Comparison of ENCODE assay signal across 23 cellular contexts in the genomic region with DNA sequence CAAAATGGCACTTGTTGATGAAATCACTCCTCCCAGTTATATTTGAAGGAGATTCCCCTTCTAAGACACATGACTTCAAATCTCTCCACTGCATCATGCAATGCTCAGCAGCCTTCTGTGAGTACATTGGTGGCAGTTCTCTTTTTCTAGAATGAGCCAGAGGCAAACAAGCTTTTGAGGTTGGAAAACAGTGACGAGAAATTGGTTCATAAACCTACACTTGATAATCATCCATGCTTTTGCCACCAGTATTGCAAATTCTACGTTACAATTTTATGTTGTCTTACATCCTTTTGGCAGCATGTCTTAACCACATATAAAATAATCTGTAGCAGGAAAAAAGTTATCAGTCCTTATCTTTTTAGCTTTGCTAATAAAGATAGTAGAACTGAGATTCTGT.
DNase-seq lines count a peak whose midpoint lies in the region; ATAC-seq, FAIRE-seq and TF ChIP-seq lines count a peak whose summit lies in the region.
"Had no signal": no experiment of that assay in that cellular context is flagged by ENCODE, and none has a peak within 500 bp of the region (broad histone marks: within the 10 kb centered on the region; RNA-seq: fewer than 3 reads in every experiment).

No MANE protein-coding gene starts in this region.

- H3K4me1 Mint-ChIP-seq in HFFc6 (ENCODE audit: low read depth) (peaks cover 60% of the 10 kb centered on the region), T-cell (no peaks in the 10 kb centered on the region)
- H3K4me1 Mint-ChIP-seq: activated T-helper 17 cell treated with anti-CD3 and anti-CD28 coated beads, Interleukin-2, amount 50 U/mL, for 72 hours; stimulated activated effector memory CD8-positive, alpha-beta T cell treated with anti-CD3 and anti-CD28 coated beads, Interleukin-12 subunit alpha, Interleukin-12 subunit beta, amount 100 ng/mL, for 72 hours had no signal

- H3K4me3 Mint-ChIP-seq in HFFc6 (no peak overlapping the region), T-cell (no peak overlapping the region)
- H3K4me3 Mint-ChIP-seq: activated T-helper 17 cell treated with anti-CD3 and anti-CD28 coated beads, Interleukin-2, amount 50 U/mL, for 72 hours; stimulated activated effector memory CD8-positive, alpha-beta T cell treated with anti-CD3 and anti-CD28 coated beads, Interleukin-12 subunit alpha, Interleukin-12 subunit beta, amount 100 ng/mL, for 72 hours; type B pancreatic cell had no signal

- no peak for TF ChIP-seq POLR2A in body of pancreas (IDR thresholded peaks at IDR 0.05)

- peak overlapping the region; percentile 7 for H3K4me2 ChIP-seq in hepatocyte
- H3K4me2 ChIP-seq: A549 had no signal

- no peaks in the 10 kb centered on the region for H3K79me2 ChIP-seq in hepatocyte

- H3K27me3 Mint-ChIP-seq in HFFc6 (ENCODE audit: insufficient read depth) (no peaks in the 10 kb centered on the region), T-cell (peaks cover 5 to 10% of the 10 kb centered on the region in 2 donors)
- H3K27me3 Mint-ChIP-seq: type B pancreatic cell had no signal

- POLR2A ChIA-PET in T-cell (lab: Charles Lee), result no interaction called here

- peak overlapping the region; percentile 74 for H3K27ac ChIP-seq in hepatocyte
- no peak overlapping the region for H3K27ac ChIP-seq in body of pancreas
- H3K27ac ChIP-seq: A549, C4-2B had no signal

- H3K36me3 ChIP-seq in hepatocyte (replicated peaks; ENCODE audit: insufficient read depth, low read depth) (no peaks in the 10 kb centered on the region), body of pancreas (replicated peaks in 1 of 2; ENCODE audit: insufficient read depth in 1 of 2, low read depth in 2 of 2) (no peaks in the 10 kb centered on the region)
- H3K36me3 ChIP-seq: Peyer's patch had no signal

- no peaks in the 10 kb centered on the region for H3K9me3 Mint-ChIP-seq in HFFc6
- H3K9me3 Mint-ChIP-seq in T-cell, result no peaks in the 10 kb centered on the region
- H3K9me3 Mint-ChIP-seq: activated T-helper 17 cell treated with anti-CD3 and anti-CD28 coated beads, Interleukin-2, amount 50 U/mL, for 72 hours; stimulated activated effector memory CD8-positive, alpha-beta T cell treated with anti-CD3 and anti-CD28 coated beads, Interleukin-12 subunit alpha, Interleukin-12 subunit beta, amount 100 ng/mL, for 72 hours had no signal

- H3K4me1 ChIP-seq in hepatocyte (ENCODE audit: insufficient read depth), result peaks cover 12% of the 10 kb centered on the region
- H3K4me1 ChIP-seq in body of pancreas, result no peaks in the 10 kb centered on the region
- H3K4me1 ChIP-seq: A549, Peyer's patch had no signal

- H3K36me3 Mint-ChIP-seq in HFFc6 (ENCODE audit: low read depth), result peaks cover 27% of the 10 kb centered on the region
- H3K36me3 Mint-ChIP-seq in T-cell, result no peaks in the 10 kb centered on the region
- H3K36me3 Mint-ChIP-seq: stimulated activated effector memory CD8-positive, alpha-beta T cell treated with anti-CD3 and anti-CD28 coated beads, Interleukin-12 subunit alpha, Interleukin-12 subunit beta, amount 100 ng/mL, for 72 hours had no signal

- H3K27ac Mint-ChIP-seq in HFFc6, result no peak overlapping the region
- H3K27ac Mint-ChIP-seq in T-cell, result no peak overlapping the region
- H3K27ac Mint-ChIP-seq: activated T-helper 17 cell treated with anti-CD3 and anti-CD28 coated beads, Interleukin-2, amount 50 U/mL, for 72 hours; stimulated activated effector memory CD8-positive, alpha-beta T cell treated with anti-CD3 and anti-CD28 coated beads, Interleukin-12 subunit alpha, Interleukin-12 subunit beta, amount 100 ng/mL, for 72 hours had no signal

- CTCF ChIA-PET in T-cell (lab: Charles Lee), result no interaction called here

- ATAC-seq in T-cell (replicated peaks in 1 of 4), result no peak
- no peak for ATAC-seq in body of pancreas
- ATAC-seq: A549; activated T-helper 17 cell treated with anti-CD3 and anti-CD28 coated beads, Interleukin-2, amount 50 U/mL, for 72 hours; stimulated activated effector memory CD8-positive, alpha-beta T cell treated with anti-CD3 and anti-CD28 coated beads, Interleukin-12 subunit alpha, Interleukin-12 subunit beta, amount 100 ng/mL, for 72 hours had no signal

- H2AFZ ChIP-seq in hepatocyte, result no peak overlapping the region

- H3K9me3 ChIP-seq in hepatocyte (ENCODE audit: low read depth) (no peaks in the 10 kb centered on the region), body of pancreas (no peaks in the 10 kb centered on the region)
- H3K9me3 ChIP-seq: A549, Peyer's patch had no signal

- FAIRE-seq in G401.6 (lab: Jason Lieb, UNC), result peak; percentile 53
- FAIRE-seq: A549, GM19239 had no signal

- H3K27me3 ChIP-seq in hepatocyte (no peaks in the 10 kb centered on the region), body of pancreas (no peaks in the 10 kb centered on the region)
- H3K27me3 ChIP-seq: Peyer's patch had no signal

- H3K4me3 ChIP-seq in choroid plexus epithelial cell (ENCODE audit: low read depth, low read length) (no peak overlapping the region), hepatocyte (no peak overlapping the region), body of pancreas (no peak overlapping the region)
- H3K4me3 ChIP-seq: A549, Peyer's patch had no signal

- H3K9me2 ChIP-seq in hepatocyte (replicated peaks; ENCODE audit: insufficient read depth), result no peaks in the 10 kb centered on the region

- WGBS in hepatocyte (ENCODE audit: low lambda C conversion rate, missing lambda C conversion rate), result 54% methylated on average over 2 of the region's 2 CpGs
- 41 to 53% methylated on average over 2 of the region's 2 CpGs for WGBS in body of pancreas, 2 donors

- TF ChIP-seq CTCF in choroid plexus epithelial cell (conservative IDR thresholded peaks at IDR 0.05; ENCODE audit: low read depth, low read length) (no peak), hepatocyte (IDR thresholded peaks at IDR 0.05; ENCODE audit: poor library complexity) (no peak), HFFc6 (IDR thresholded peaks at IDR 0.05) (no peak), body of pancreas (IDR thresholded peaks at IDR 0.05) (no peak)

- intact Hi-C loops in body of pancreas (cut with DNase I), result no loop called here

- no peaks in the 10 kb centered on the region for H4K20me1 ChIP-seq in hepatocyte (ENCODE audit: insufficient read depth, poor library complexity, severe bottlenecking)

- DNase-seq in choroid plexus epithelial cell (ENCODE audit: low read depth) (peak; percentile 21), hepatocyte (ENCODE audit: low spot score) (no peak), putamen (ENCODE audit: low spot score) (peak; percentile 14), HFFc6 (no peak), T-cell (no peak), NCI-H128 (lab: John Stamatoyannopoulos, UW; ENCODE audit: unreplicated experiment) (no peak), body of pancreas (no peak)
- DNase-seq: activated CD4-positive, CD25-positive, alpha-beta regulatory T cell; glutamatergic neuron; midbrain; NCI-H1105; NCI-H2171; NCI-H82; occipital lobe; Peyer's patch; T-helper 1 cell had no signal

Comparison
In these comparisons a context has a peak if more than half of its experiments do, and no peak if none do; other contexts are left out.
1. DNase-seq: peak in choroid plexus epithelial cell (single experiment) and putamen (single experiment); none in hepatocyte (single experiment), HFFc6 (single experiment), T-cell (0 of 34), NCI-H128 (single experiment) and body of pancreas (0 of 4).